In genomic region chr15:84653910-84654688, GRCh38 we compare ENCODE assay signal across 7 cellular contexts.
DNase-seq lines count a peak whose midpoint lies in the region; ATAC-seq and TF ChIP-seq lines count a peak whose summit lies in the region.

WDR73 (minus strand) TSS chr15:84654283; CDS start chr15:84654274, 9 bp downstream.

- peak; percentile 75 for TF ChIP-seq POLR2A in GM18505 (IDR thresholded peaks at IDR 0.05; ENCODE audit: borderline replicate concordance, extremely low read depth, insufficient read depth, insufficient read length)

- DNase-seq in NCI-H2081 (lab: John Stamatoyannopoulos, UW): peak; percentile 93
- peak; percentile 87 for DNase-seq in T1000 (lab: John Stamatoyannopoulos, UW)
- peak; percentile 94 for DNase-seq in astrocyte of the spinal cord (ENCODE audit: low read depth, low spot score)
- peak; percentile 94 to 99 for DNase-seq in hippocampal formation (lab: John Stamatoyannopoulos, UW)
- peak; percentile 96 for DNase-seq in retina

- peak within 1 kb of the TSS; percentile 72 for H3K4me3 ChIP-seq in astrocyte of the spinal cord (ENCODE audit: low read depth, low read length)

- ATAC-seq in GM18505 (IDR thresholded peaks at IDR 0.05; ENCODE audit: unreplicated experiment) (peak; percentile 76), HG02970 (IDR thresholded peaks at IDR 0.05; ENCODE audit: low FRiP score, unreplicated experiment) (peak; percentile 87)

- in situ Hi-C loops in astrocyte of the spinal cord (cut with HindIII; ENCODE audit: low sequenced_read_pairs): no loop called here

- no peak for TF ChIP-seq CTCF in astrocyte of the spinal cord (IDR thresholded peaks at IDR 0.05; ENCODE audit: low read depth, low read length)

Comparison
In these comparisons a context has a peak if more than half of its experiments do, and no peak if none do; other contexts are left out.
1. Peak in every context shown above with its lines: DNase-seq, ATAC-seq and H3K4me3 ChIP-seq.